10 cellular contexts compared by ENCODE assay signal in the genomic region with DNA sequence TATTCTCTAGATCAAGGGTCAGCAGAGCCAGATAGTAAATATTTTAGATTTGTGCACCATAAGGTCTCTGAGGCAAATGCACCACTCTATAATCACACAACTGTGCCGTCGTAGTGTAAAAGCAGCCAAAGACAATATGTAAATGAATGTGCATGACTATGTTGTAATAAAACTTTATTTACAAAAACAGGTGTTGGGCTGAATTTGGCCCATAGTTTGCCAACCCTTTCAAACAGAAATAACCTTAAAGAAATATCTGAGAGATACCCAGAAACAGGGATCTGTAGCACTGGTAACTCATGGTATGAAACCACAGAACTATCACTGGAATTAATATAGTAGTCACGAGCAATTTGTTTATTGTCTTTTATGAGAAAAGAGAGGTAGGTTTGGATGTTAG.
DNase-seq lines count a peak whose midpoint lies in the region; ATAC-seq and TF ChIP-seq lines count a peak whose summit lies in the region.
"Had no signal": no experiment of that assay in that cellular context is flagged by ENCODE, and none has a peak within 500 bp of the region (broad histone marks: within the 10 kb centered on the region; RNA-seq: fewer than 3 reads in every experiment).

No MANE protein-coding gene starts in this region.

- TF ChIP-seq CTCF in brain (conservative IDR thresholded peaks at IDR 0.05) = no peak

- peaks cover 92% of the 10 kb centered on the region for H3K4me1 Mint-ChIP-seq in activated T-cell treated with anti-CD3 and anti-CD28 coated beads, Interleukin-2, amount 50 U/mL, for 24 hours (ENCODE audit: low read depth)
- H3K4me1 Mint-ChIP-seq in brain = peaks cover 75% of the 10 kb centered on the region

- H3K27me3 ChIP-seq in thymus (ENCODE audit: control insufficient read depth, insufficient read depth) = no peaks in the 10 kb centered on the region

- no peaks in the 10 kb centered on the region for H3K9me3 ChIP-seq in thymus (ENCODE audit: control insufficient read depth)

- H3K4me1 ChIP-seq in thymus (ENCODE audit: control insufficient read depth, insufficient read depth, low read length) = peaks cover 10% of the 10 kb centered on the region

- peaks cover 82% of the 10 kb centered on the region for H3K36me3 Mint-ChIP-seq in activated T-cell treated with anti-CD3 and anti-CD28 coated beads, Interleukin-2, amount 50 U/mL, for 24 hours (ENCODE audit: low read depth)
- H3K36me3 Mint-ChIP-seq in brain = peaks cover 5% of the 10 kb centered on the region

- peak overlapping the region; percentile 8 for H3K27ac ChIP-seq in thymus (ENCODE audit: low read depth)

- H3K4me3 ChIP-seq in thymus (ENCODE audit: low read length) = no peak overlapping the region

- DNase-seq in activated T-cell treated with anti-CD3 and anti-CD28 coated beads, Interleukin-2, amount 50 U/mL, for 24 hours = no peak
- DNase-seq in activated T-cell treated with anti-CD3 and anti-CD28 coated beads for 4 hours = no peak
- DNase-seq in NCI-H2196 (lab: John Stamatoyannopoulos, UW; ENCODE audit: unreplicated experiment) = no peak
- no peak for DNase-seq in stimulated activated CD4-positive, alpha-beta T cell treated with anti-CD3 and anti-CD28 coated beads, Interleukin-4, amount 100 ng/mL, for 1 hour
- no peak for DNase-seq in NCI-H1694 (lab: John Stamatoyannopoulos, UW)
- DNase-seq: caudate nucleus, NCI-H1105 treated with DMSO at 0.1 percent for 48 hours had no signal

- peak overlapping the region; percentile 47 for H3K4me3 Mint-ChIP-seq in activated T-cell treated with anti-CD3 and anti-CD28 coated beads, Interleukin-2, amount 50 U/mL, for 24 hours
- peak overlapping the region in 2 of 5 experiments; percentile 6 to 28 for H3K4me3 Mint-ChIP-seq in brain

- no peaks in the 10 kb centered on the region for H3K27me3 Mint-ChIP-seq in activated T-cell treated with anti-CD3 and anti-CD28 coated beads, Interleukin-2, amount 50 U/mL, for 24 hours
- H3K27me3 Mint-ChIP-seq in brain = peaks cover 4% of the 10 kb centered on the region

- H3K36me3 ChIP-seq in thymus (ENCODE audit: control insufficient read depth, insufficient read depth) = no peaks in the 10 kb centered on the region

- peak overlapping the region; percentile 98 for H3K27ac Mint-ChIP-seq in activated T-cell treated with anti-CD3 and anti-CD28 coated beads, Interleukin-2, amount 50 U/mL, for 24 hours
- peak overlapping the region in 3 of 5 experiments; percentile 70 to 90 (median 79) for H3K27ac Mint-ChIP-seq in brain

- peak; percentile 8 for ATAC-seq in HG03066 (IDR thresholded peaks at IDR 0.05; ENCODE audit: low read depth, unreplicated experiment)

- WGBS in thymus = 97% methylated on average over 3 of the region's 3 CpGs

- no peaks in the 10 kb centered on the region for H3K9me3 Mint-ChIP-seq in activated T-cell treated with anti-CD3 and anti-CD28 coated beads, Interleukin-2, amount 50 U/mL, for 24 hours
- no peaks in the 10 kb centered on the region for H3K9me3 Mint-ChIP-seq in brain
